ENCODE assay signal across 3 cellular contexts in the genomic region with DNA sequence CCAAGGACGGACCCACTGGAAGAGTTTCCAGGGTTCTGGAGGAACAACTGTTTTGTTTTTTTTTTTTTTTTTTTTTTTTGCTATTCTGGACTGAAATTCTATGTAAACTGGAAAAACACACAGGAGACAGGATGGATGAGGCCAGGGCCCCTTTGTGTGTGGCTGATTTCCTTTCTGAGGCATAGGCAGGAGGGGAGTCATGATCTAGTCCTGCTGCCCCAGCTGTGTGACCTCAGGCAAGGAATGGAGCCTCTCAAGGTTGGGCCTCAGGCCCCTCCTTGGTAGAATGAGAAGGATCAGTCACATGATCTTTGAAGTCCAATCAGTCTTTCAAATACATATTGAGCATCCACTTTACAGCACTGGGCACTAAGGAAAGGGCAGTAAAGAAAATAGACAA.
TF ChIP-seq lines count a peak whose summit lies in the region.

No MANE protein-coding gene starts in this region.

TF ChIP-seq in A549, 52 proteins besides CTCF, POLR2A, EP300 and RAD21:
- TF ChIP-seq NR3C1 (IDR thresholded peaks at IDR 0.05) (no peak), NFE2L2 (conservative IDR thresholded peaks at IDR 0.05; ENCODE audit: low read length) (no peak), ZNF302 (CRISPR knock-in tag; IDR thresholded peaks at IDR 0.05) (no peak)
- TF ChIP-seq, protein P1, sequence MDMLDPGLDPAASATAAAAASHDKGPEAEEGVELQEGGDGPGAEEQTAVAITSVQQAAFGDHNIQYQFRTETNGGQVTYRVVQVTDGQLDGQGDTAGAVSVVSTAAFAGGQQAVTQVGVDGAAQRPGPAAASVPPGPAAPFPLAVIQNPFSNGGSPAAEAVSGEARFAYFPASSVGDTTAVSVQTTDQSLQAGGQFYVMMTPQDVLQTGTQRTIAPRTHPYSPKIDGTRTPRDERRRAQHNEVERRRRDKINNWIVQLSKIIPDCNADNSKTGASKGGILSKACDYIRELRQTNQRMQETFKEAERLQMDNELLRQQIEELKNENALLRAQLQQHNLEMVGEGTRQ (IDR thresholded peaks at IDR 0.05): 0 out of 2 replicates have a peak, but pooled peaks have one; percentile 19

TF ChIP-seq in IMR-90, 13 proteins besides CTCF, POLR2A, EP300 and RAD21:
- TF ChIP-seq CHD1 (IDR thresholded peaks at IDR 0.05; ENCODE audit: low read depth, low read length): no peak
- TF ChIP-seq NFE2L2 (IDR thresholded peaks at IDR 0.05; ENCODE audit: low read depth, low read length): no peak
- TF ChIP-seq, protein P1 (IDR thresholded peaks at IDR 0.05; ENCODE audit: low read depth, low read length): peak; percentile 40; the same call in 1 of the 2 replicates
- no peak for TF ChIP-seq FOS (IDR thresholded peaks at IDR 0.05; ENCODE audit: low read depth, low read length)
TF ChIP-seq in IMR-90: peak in this region for 1.

TF ChIP-seq in K562, 482 proteins besides CTCF, POLR2A, EP300 and RAD21:
- TF ChIP-seq ZC3H8 (IDR thresholded peaks at IDR 0.05): no peak
- TF ChIP-seq TFE3 (CRISPR knock-in tag; IDR thresholded peaks at IDR 0.05): peak; percentile 32; the same call in 1 of the 2 replicates
- no peak for TF ChIP-seq BRD4 (IDR thresholded peaks at IDR 0.05)
